In genomic region chr1:180631766-180632325, GRCh38 we compare ENCODE assay signal across 1 cellular context.
TF ChIP-seq lines count a peak whose summit lies in the region.

Gene XPR1, plus strand, starts transcription at chr1:180632022. Its CDS starts 180 bp downstream, at chr1:180632202.

TF ChIP-seq in HEK293, 187 proteins besides CTCF, POLR2A, EP300 and RAD21 (continued from another document and continues in another):
- no peak for TF ChIP-seq PRDM6 (tag by site-specific recombination; IDR thresholded peaks at IDR 0.05)
- no peak for TF ChIP-seq SALL2 (tag by site-specific recombination; IDR thresholded peaks at IDR 0.05; ENCODE audit: borderline replicate concordance)
- no peak for TF ChIP-seq ZNF114 (tag by site-specific recombination; IDR thresholded peaks at IDR 0.05)
- TF ChIP-seq ZNF423 (tag by site-specific recombination; IDR thresholded peaks at IDR 0.05) = no peak
- TF ChIP-seq ZBTB44 (tag by site-specific recombination; IDR thresholded peaks at IDR 0.05) = no peak
- TF ChIP-seq ZNF302 (tag by site-specific recombination; IDR thresholded peaks at IDR 0.05; ENCODE audit: low read depth) = no peak
- 0 out of 2 replicates have a peak, but pooled peaks have one; percentile 68 for TF ChIP-seq PBX3 (CRISPR knock-in tag; IDR thresholded peaks at IDR 0.05)
- peak; percentile 94 for TF ChIP-seq ZNF692 (tag by site-specific recombination; IDR thresholded peaks at IDR 0.05)
- TF ChIP-seq ZNF146 (tag by site-specific recombination; IDR thresholded peaks at IDR 0.05) = peak; percentile 23; the same call in 1 of the 2 replicates
- TF ChIP-seq PRDM2 (tag by site-specific recombination; IDR thresholded peaks at IDR 0.05; ENCODE audit: borderline replicate concordance) = no peak
- TF ChIP-seq ZNF558 (tag by site-specific recombination; IDR thresholded peaks at IDR 0.05) = no peak
- TF ChIP-seq ZNF112 (tag by site-specific recombination; IDR thresholded peaks at IDR 0.05) = no peak
- 0 out of 2 replicates have a peak, but pooled peaks have one; percentile 18 for TF ChIP-seq OSR2 (tag by site-specific recombination; IDR thresholded peaks at IDR 0.05)
- TF ChIP-seq KLF16 (tag by site-specific recombination; IDR thresholded peaks at IDR 0.05) = peak; percentile 58
- TF ChIP-seq ZNF274 (IDR thresholded peaks at IDR 0.05; ENCODE audit: low read length) = no peak
- no peak for TF ChIP-seq ZNF274 (tag by site-specific recombination; IDR thresholded peaks at IDR 0.05; ENCODE audit: borderline replicate concordance)
- TF ChIP-seq ZNF514 (tag by site-specific recombination; IDR thresholded peaks at IDR 0.05) = no peak
- TF ChIP-seq ZNF747 (tag by site-specific recombination; IDR thresholded peaks at IDR 0.05) = no peak
- no peak for TF ChIP-seq ZNF169 (tag by site-specific recombination; IDR thresholded peaks at IDR 0.05)
- peak; percentile 67; the same call in 1 of the 2 replicates for TF ChIP-seq YY1 (tag by site-specific recombination; IDR thresholded peaks at IDR 0.05)
- TF ChIP-seq ZSCAN18 (tag by site-specific recombination; IDR thresholded peaks at IDR 0.05) = no peak
- no peak for TF ChIP-seq HOXC10 (CRISPR knock-in tag; IDR thresholded peaks at IDR 0.05)
- TF ChIP-seq ZNF2 (tag by site-specific recombination; IDR thresholded peaks at IDR 0.05) = peak; percentile 67; the same call in 1 of the 2 replicates
- no peak for TF ChIP-seq ZBTB8A (tag by site-specific recombination; IDR thresholded peaks at IDR 0.05)
- no peak for TF ChIP-seq FEZF1 (tag by site-specific recombination; IDR thresholded peaks at IDR 0.05)
- TF ChIP-seq ZNF670 (tag by site-specific recombination; IDR thresholded peaks at IDR 0.05; ENCODE audit: low read depth) = no peak
- peak; percentile 93 for TF ChIP-seq SP2 (tag by site-specific recombination; IDR thresholded peaks at IDR 0.05)
- no peak for TF ChIP-seq AEBP2 (tag by site-specific recombination; IDR thresholded peaks at IDR 0.05; ENCODE audit: borderline replicate concordance)
- TF ChIP-seq BCL6B (tag by site-specific recombination; IDR thresholded peaks at IDR 0.05) = no peak
- TF ChIP-seq ZNF513 (tag by site-specific recombination; IDR thresholded peaks at IDR 0.05) = peak; percentile 90
- TF ChIP-seq ZNF280C (tag by site-specific recombination; IDR thresholded peaks at IDR 0.05) = no peak
- TF ChIP-seq ZNF121 (tag by site-specific recombination; IDR thresholded peaks at IDR 0.05) = no peak
- TF ChIP-seq RBAK (tag by site-specific recombination; IDR thresholded peaks at IDR 0.05) = no peak
- TF ChIP-seq ELK4 (IDR thresholded peaks at IDR 0.05; ENCODE audit: borderline replicate concordance, low read depth, low read length) = no peak
- peak; percentile 88 for TF ChIP-seq ZFP69B (tag by site-specific recombination; IDR thresholded peaks at IDR 0.05)
- TF ChIP-seq ZNF629 (tag by site-specific recombination; IDR thresholded peaks at IDR 0.05) = peak; percentile 58
- TF ChIP-seq ZNF792 (tag by site-specific recombination; IDR thresholded peaks at IDR 0.05) = peak; percentile 48; the same call in 1 of the 2 replicates
